22 cellular contexts compared by ENCODE assay signal in the genomic region with DNA sequence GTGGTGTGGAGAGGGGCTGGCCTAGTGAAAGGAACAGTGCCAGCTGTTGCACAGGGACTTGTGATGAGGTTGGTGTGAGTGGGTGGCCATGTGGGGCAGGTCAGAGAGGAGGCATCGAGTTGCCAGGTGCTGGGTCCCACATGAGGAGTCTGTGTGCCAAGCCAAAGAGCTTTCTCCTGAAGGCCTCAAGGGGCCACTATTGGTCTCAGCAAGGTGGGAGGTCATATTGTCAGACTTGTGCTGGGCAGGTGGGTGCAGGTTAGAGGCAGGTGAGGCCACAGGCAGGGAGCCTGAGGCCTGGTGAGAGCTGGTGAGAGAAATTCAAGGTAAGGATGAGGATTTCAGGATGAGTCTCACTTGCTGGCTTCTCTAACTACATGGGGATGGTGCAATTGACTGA.
DNase-seq lines count a peak whose midpoint lies in the region; ATAC-seq and TF ChIP-seq lines count a peak whose summit lies in the region.
"Had no signal": no experiment of that assay in that cellular context is flagged by ENCODE, and none has a peak within 500 bp of the region (broad histone marks: within the 10 kb centered on the region; RNA-seq: fewer than 3 reads in every experiment).

No MANE protein-coding gene starts in this region.

- POLR2A ChIA-PET in HEK293 (lab: Yijun Ruan, JAX) = no interaction called here
- POLR2A ChIA-PET in naive thymus-derived CD4-positive, alpha-beta T cell (lab: Charles Lee) = no interaction called here

- peaks cover 0 to 3% (median 0%) of the 10 kb centered on the region in 11 donors for H3K9me3 Mint-ChIP-seq in naive thymus-derived CD4-positive, alpha-beta T cell
- H3K9me3 Mint-ChIP-seq: activated T-helper 17 cell treated with anti-CD3 and anti-CD28 coated beads, Interleukin-2, amount 50 U/mL, for 72 hours; T-helper 2 cell treated with Interferon-gamma antibody and Interleukin-4, amounts not matched to agents 5 μg/mL and 100 μg/mL, for 36 hours had no signal

- CTCF ChIA-PET in HEK293 (lab: Yijun Ruan, JAX) = interaction anchor here (0.5 to 1.3 kb wide), 5 partner anchors 14 to 1359 kb away, joined by 3 read pairs; no protein-coding TSS in a partner anchor
- CTCF ChIA-PET in naive thymus-derived CD4-positive, alpha-beta T cell (lab: Charles Lee) = interaction anchor here (1.3 kb wide), 1 partner anchor 48 kb away, joined by 9 read pairs; no protein-coding TSS in a partner anchor

- peaks cover 12% of the 10 kb centered on the region for H3K4me1 Mint-ChIP-seq in T-helper 17 cell
- H3K4me1 Mint-ChIP-seq in naive thymus-derived CD4-positive, alpha-beta T cell = peaks cover 0 to 28% (median 14%) of the 10 kb centered on the region in 7 donors
- H3K4me1 Mint-ChIP-seq: activated T-helper 17 cell treated with anti-CD3 and anti-CD28 coated beads, Interleukin-2, amount 50 U/mL, for 72 hours had no signal

- H3K9me3 ChIP-seq in HEK293 (ENCODE audit: control insufficient read depth, insufficient read depth, low read depth, low read length) = no peaks in the 10 kb centered on the region
- H3K9me3 ChIP-seq in T-helper 17 cell (ENCODE audit: control insufficient read depth, low read length, poor library complexity, severe bottlenecking) = no peaks in the 10 kb centered on the region
- H3K9me3 ChIP-seq in naive thymus-derived CD4-positive, alpha-beta T cell (ENCODE audit: control insufficient read depth in 2 of 3, low read length in 3 of 3) = no peaks in the 10 kb centered on the region
- H3K9me3 ChIP-seq: BLaER1 treated with 17β-estradiol and CSF1 and Interleukin-3, amounts not matched to agents 10 nM and 100 nM; breast epithelium; tibial nerve had no signal

- no peak overlapping the region for H3K4me3 Mint-ChIP-seq in T-helper 17 cell
- H3K4me3 Mint-ChIP-seq in naive thymus-derived CD4-positive, alpha-beta T cell = peak overlapping the region in 1 of 10 donors; percentile 6
- H3K4me3 Mint-ChIP-seq: activated T-helper 17 cell treated with anti-CD3 and anti-CD28 coated beads, Interleukin-2, amount 50 U/mL, for 72 hours; T-helper 2 cell treated with Interferon-gamma antibody and Interleukin-4, amounts not matched to agents 5 μg/mL and 100 μg/mL, for 36 hours had no signal

- peaks cover 2% of the 10 kb centered on the region for H3K36me3 Mint-ChIP-seq in T-helper 17 cell (ENCODE audit: low read depth)
- H3K36me3 Mint-ChIP-seq in naive thymus-derived CD4-positive, alpha-beta T cell = peaks cover 3 to 51% (median 18%) of the 10 kb centered on the region in 5 donors

- intact Hi-C loops in naive thymus-derived CD4-positive, alpha-beta T cell (cut with micrococcal nuclease) = no loop called here

- no peak overlapping the region for H3K4me3 ChIP-seq in HEK293 (ENCODE audit: low read depth, low read length)
- no peak overlapping the region for H3K4me3 ChIP-seq in naive thymus-derived CD4-positive, alpha-beta T cell (ENCODE audit: low read length)
- H3K4me3 ChIP-seq: BLaER1 treated with 17β-estradiol and CSF1 and Interleukin-3, amounts not matched to agents 10 nM and 100 nM; breast epithelium; tibial nerve had no signal

- DNase-seq in NCI-H2196 treated with DMSO at 0.1 percent for 48 hours (lab: John Stamatoyannopoulos, UW; ENCODE audit: unreplicated experiment) (peak; percentile 1), NCI-H2196 (lab: John Stamatoyannopoulos, UW; ENCODE audit: unreplicated experiment) (no peak), T-helper 17 cell (no peak), NCI-H345 (lab: John Stamatoyannopoulos, UW) (no peak), NCI-H2227 (lab: John Stamatoyannopoulos, UW; ENCODE audit: unreplicated experiment) (no peak)
- no peak for DNase-seq in naive thymus-derived CD4-positive, alpha-beta T cell
- DNase-seq in activated CD4-positive, alpha-beta T cell treated with anti-CD3 and anti-CD28 coated beads, Interleukin-2, amount 50 U/mL, for 1 hour = no peak
- DNase-seq: activated CD4-positive, CD25-positive, alpha-beta regulatory T cell treated with anti-CD3 and anti-CD28 coated beads, Interleukin-2, amount 50 U/mL, for 72 hours; DND-41; foreskin keratinocyte; hippocampal formation; KBM-7; left cardiac atrium; NCI-H1105; NCI-H226; stimulated activated naive CD4-positive, alpha-beta T cell had no signal

- TF ChIP-seq CTCF in HEK293 (tag by site-specific recombination; IDR thresholded peaks at IDR 0.05) = peak; percentile 39; the same call in 1 of the 2 replicates

- no peaks in the 10 kb centered on the region for H3K27me3 Mint-ChIP-seq in T-helper 17 cell
- H3K27me3 Mint-ChIP-seq in naive thymus-derived CD4-positive, alpha-beta T cell = no peaks in the 10 kb centered on the region
- H3K27me3 Mint-ChIP-seq: activated T-helper 17 cell treated with anti-CD3 and anti-CD28 coated beads, Interleukin-2, amount 50 U/mL, for 72 hours had no signal

- H3K27ac Mint-ChIP-seq in T-helper 17 cell = peak overlapping the region; percentile 27
- peak overlapping the region in 5 of 9 donors; percentile 18 to 90 (median 58) for H3K27ac Mint-ChIP-seq in naive thymus-derived CD4-positive, alpha-beta T cell
- H3K27ac Mint-ChIP-seq: activated T-helper 17 cell treated with anti-CD3 and anti-CD28 coated beads, Interleukin-2, amount 50 U/mL, for 72 hours; T-helper 2 cell treated with Interferon-gamma antibody and Interleukin-4, amounts not matched to agents 5 μg/mL and 100 μg/mL, for 36 hours had no signal

- no peak for ATAC-seq in T-helper 17 cell
- no peak for ATAC-seq in naive thymus-derived CD4-positive, alpha-beta T cell
- ATAC-seq: activated T-helper 17 cell treated with anti-CD3 and anti-CD28 coated beads, Interleukin-2, amount 50 U/mL, for 72 hours; foreskin keratinocyte; left cardiac atrium had no signal

- no peak overlapping the region for H3K27ac ChIP-seq in HEK293 (ENCODE audit: extremely low read depth, low read depth, low read length)
- H3K27ac ChIP-seq in naive thymus-derived CD4-positive, alpha-beta T cell (ENCODE audit: low read depth, low read length) = no peak overlapping the region
- H3K27ac ChIP-seq: BLaER1 treated with 17β-estradiol and CSF1 and Interleukin-3, amounts not matched to agents 10 nM and 100 nM; breast epithelium; foreskin keratinocyte; tibial nerve had no signal

- H3K4me1 ChIP-seq in HEK293 (ENCODE audit: control insufficient read depth, insufficient read depth, low read length) = peaks cover 10% of the 10 kb centered on the region
- H3K4me1 ChIP-seq in naive thymus-derived CD4-positive, alpha-beta T cell (ENCODE audit: control insufficient read depth in 2 of 2, insufficient read depth in 2 of 2, low read length in 2 of 2) = no peaks in the 10 kb centered on the region
- H3K4me1 ChIP-seq: BLaER1 treated with 17β-estradiol and CSF1 and Interleukin-3, amounts not matched to agents 10 nM and 100 nM; breast epithelium; foreskin keratinocyte; tibial nerve had no signal

- no peaks in the 10 kb centered on the region for H3K36me3 ChIP-seq in HEK293 (ENCODE audit: control insufficient read depth in 2 of 2, insufficient read depth in 1 of 2, low read length in 2 of 2)
- no peaks in the 10 kb centered on the region for H3K36me3 ChIP-seq in naive thymus-derived CD4-positive, alpha-beta T cell (ENCODE audit: control insufficient read depth in 2 of 3, insufficient read depth in 3 of 3, low read length in 3 of 3)
- H3K36me3 ChIP-seq: breast epithelium, tibial nerve had no signal

- H3K27me3 ChIP-seq in naive thymus-derived CD4-positive, alpha-beta T cell (ENCODE audit: control insufficient read depth in 2 of 2, insufficient read depth in 2 of 2, low read length in 2 of 2) = no peaks in the 10 kb centered on the region
- H3K27me3 ChIP-seq: BLaER1 treated with 17β-estradiol and CSF1 and Interleukin-3, amounts not matched to agents 10 nM and 100 nM; breast epithelium; foreskin keratinocyte; tibial nerve had no signal

TF ChIP-seq in HEK293, 187 proteins besides CTCF, POLR2A, EP300 and RAD21:
- TF ChIP-seq ZFHX2 (tag by site-specific recombination; conservative IDR thresholded peaks at IDR 0.05) (0 out of 2 replicates have a peak, but pooled peaks have one; percentile 24), KLF1 (tag by site-specific recombination; IDR thresholded peaks at IDR 0.05) (no peak), ZNF654 (tag by site-specific recombination; IDR thresholded peaks at IDR 0.05; ENCODE audit: low read depth) (no peak), KLF16 (tag by site-specific recombination; IDR thresholded peaks at IDR 0.05) (no peak), ZNF121 (tag by site-specific recombination; IDR thresholded peaks at IDR 0.05) (no peak)
